ENCODE assay signal across 19 cellular contexts in the genomic region with DNA sequence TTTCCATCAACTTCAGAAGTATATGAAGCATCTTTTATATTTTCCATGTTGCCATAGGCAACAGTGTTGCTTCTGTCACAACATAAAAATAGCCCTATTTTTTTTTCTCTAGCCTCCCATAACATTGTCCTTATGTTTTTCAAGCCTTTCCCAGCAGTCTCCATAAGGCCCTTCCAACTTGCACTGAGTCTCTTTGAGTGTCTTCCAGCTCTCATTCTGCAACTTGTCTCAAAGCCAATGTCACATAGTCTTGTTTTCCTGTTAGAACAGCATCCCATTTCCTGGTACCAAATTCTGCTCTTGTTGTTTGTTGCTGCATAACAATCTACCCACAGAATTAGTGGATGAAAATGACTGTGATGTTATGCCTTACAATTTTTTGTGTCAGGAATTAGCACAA.
A peak's percentile ranks its signal among the peaks of the same experiment; 100 is the strongest.
DNase-seq lines count a peak whose midpoint lies in the region; ATAC-seq and TF ChIP-seq lines count a peak whose summit lies in the region.
"Had no signal": no experiment of that assay in that cellular context is flagged by ENCODE, and none has a peak within 500 bp of the region (broad histone marks: within the 10 kb centered on the region; RNA-seq: fewer than 3 reads in every experiment).

No MANE protein-coding gene starts in this region.

- ATAC-seq in HG03159 (IDR thresholded peaks at IDR 0.05; ENCODE audit: unreplicated experiment) (no peak), GM19351 (IDR thresholded peaks at IDR 0.05; ENCODE audit: unreplicated experiment) (no peak)
- no peak for ATAC-seq in naive thymus-derived CD8-positive, alpha-beta T cell
- ATAC-seq: A549, HepG2 had no signal

- H3K4me1 Mint-ChIP-seq in naive thymus-derived CD8-positive, alpha-beta T cell: no peaks in the 10 kb centered on the region
- H3K4me1 Mint-ChIP-seq: CD14-positive monocyte; CD4-positive, alpha-beta memory T cell; IgD-negative memory B cell had no signal

- H3K9me3 Mint-ChIP-seq in naive thymus-derived CD8-positive, alpha-beta T cell: peaks cover 0 to 24% (median 9%) of the 10 kb centered on the region in 9 donors

- POLR2A ChIA-PET in naive thymus-derived CD8-positive, alpha-beta T cell (lab: Charles Lee): no interaction called here

- peak; percentile 20 for DNase-seq in DMS53 (lab: John Stamatoyannopoulos, UW)
- DNase-seq in DMS53 treated with DMSO at 0.1 percent for 48 hours (lab: John Stamatoyannopoulos, UW; ENCODE audit: unreplicated experiment): no peak
- no peak for DNase-seq in dorsolateral prefrontal cortex
- peak; percentile 3 for DNase-seq in midbrain (lab: John Stamatoyannopoulos, UW)
- peak; percentile 70 for DNase-seq in superior temporal gyrus (ENCODE audit: extremely low spot score)
- DNase-seq in naive thymus-derived CD8-positive, alpha-beta T cell: no peak
- DNase-seq: AML-193; Calu3; CD4-positive, alpha-beta memory T cell; GDM1; H9 had no signal

- H3K4me3 ChIP-seq in dorsolateral prefrontal cortex: no peak overlapping the region
- H3K4me3 ChIP-seq: A549, BLaER1 had no signal

- no peaks in the 10 kb centered on the region for H3K27me3 ChIP-seq in dorsolateral prefrontal cortex
- H3K27me3 ChIP-seq: BLaER1 had no signal

- no peaks in the 10 kb centered on the region for H3K27me3 Mint-ChIP-seq in naive thymus-derived CD8-positive, alpha-beta T cell
- H3K27me3 Mint-ChIP-seq: CD4-positive, alpha-beta memory T cell; IgD-negative memory B cell had no signal

- no peak for TF ChIP-seq CTCF in dorsolateral prefrontal cortex (IDR thresholded peaks at IDR 0.05 in 54 of 56, conservative IDR thresholded peaks at IDR 0.05 in 2 of 56; ENCODE audit: low read depth in 1 of 56, partially characterized antibody in 56 of 56)

- no peak overlapping the region for H3K4me3 Mint-ChIP-seq in naive thymus-derived CD8-positive, alpha-beta T cell
- H3K4me3 Mint-ChIP-seq: CD14-positive monocyte; CD4-positive, alpha-beta memory T cell; H9; IgD-negative memory B cell had no signal

- no peak overlapping the region for H3K27ac Mint-ChIP-seq in naive thymus-derived CD8-positive, alpha-beta T cell
- H3K27ac Mint-ChIP-seq: CD14-positive monocyte; CD4-positive, alpha-beta memory T cell; H9; IgD-negative memory B cell had no signal

- no peaks in the 10 kb centered on the region for H3K36me3 Mint-ChIP-seq in naive thymus-derived CD8-positive, alpha-beta T cell
- H3K36me3 Mint-ChIP-seq: CD14-positive monocyte; CD4-positive, alpha-beta memory T cell; IgD-negative memory B cell had no signal

- H3K27ac ChIP-seq in dorsolateral prefrontal cortex: peak overlapping the region in 34 of 59 donors; percentile 4 to 79 (median 48)
- H3K27ac ChIP-seq: 22Rv1, A549, BLaER1 had no signal

- intact Hi-C loops in dorsolateral prefrontal cortex (cut with DNase I): no loop called here

Comparison
In these comparisons a context has a peak if more than half of its experiments do, and no peak if none do; other contexts are left out.
1. DNase-seq: peak in DMS53 (single experiment), midbrain (single experiment) and superior temporal gyrus (single experiment); none in DMS53 treated with DMSO at 0.1 percent for 48 hours (single experiment), dorsolateral prefrontal cortex (0 of 10) and naive thymus-derived CD8-positive, alpha-beta T cell (0 of 10).